Comparison of ENCODE assay signal across 17 cellular contexts in the genomic region with DNA sequence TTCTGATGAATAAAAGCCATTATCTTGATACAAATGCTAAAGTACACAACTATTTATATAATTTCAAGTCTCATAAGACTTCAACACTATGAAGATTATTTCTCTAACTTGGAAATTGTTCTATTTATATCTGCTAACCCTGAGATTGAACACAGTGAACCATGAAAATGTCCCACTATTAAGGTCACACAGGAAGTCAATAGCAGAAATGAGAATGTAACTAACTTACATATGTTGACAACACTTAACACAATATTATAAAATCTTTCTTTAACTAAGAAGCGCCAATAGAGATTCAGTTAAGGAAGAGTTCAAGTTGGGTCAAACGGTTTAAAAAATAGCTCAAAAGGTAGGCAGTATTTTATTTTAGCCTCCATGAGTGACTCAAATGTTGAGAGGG.
"Had no signal": no experiment of that assay in that cellular context is flagged by ENCODE, and none has a peak within 500 bp of the region (broad histone marks: within the 10 kb centered on the region; RNA-seq: fewer than 3 reads in every experiment).

No MANE protein-coding gene starts in this region.

- H3K36me3 ChIP-seq: breast epithelium, lower lobe of right lung, neutrophil, tibial nerve, vagina had no signal

- H3K27me3 Mint-ChIP-seq: activated naive CD8-positive, alpha-beta T cell; naive thymus-derived CD4-positive, alpha-beta T cell had no signal

- H3K27ac ChIP-seq: breast epithelium, dorsolateral prefrontal cortex, lower lobe of right lung, neutrophil, tibial nerve, vagina had no signal

- H3K4me3 Mint-ChIP-seq: activated naive CD8-positive, alpha-beta T cell; activated T-cell treated with anti-CD3 and anti-CD28 coated beads, Interleukin-2, amount 50 U/mL, for 4 hours; naive thymus-derived CD4-positive, alpha-beta T cell had no signal

- H3K27ac Mint-ChIP-seq: naive thymus-derived CD4-positive, alpha-beta T cell had no signal

- H3K4me3 ChIP-seq: breast epithelium, dorsolateral prefrontal cortex, lower lobe of right lung, tibial nerve, vagina had no signal

- H3K4me1 ChIP-seq: breast epithelium, lower lobe of right lung had no signal

- H3K36me3 Mint-ChIP-seq: activated naive CD8-positive, alpha-beta T cell had no signal

- H3K9me3 ChIP-seq: breast epithelium, lower lobe of right lung, neutrophil, tibial nerve, vagina had no signal

- H3K27me3 ChIP-seq: breast epithelium, dorsolateral prefrontal cortex, neutrophil, tibial nerve, vagina had no signal

- ATAC-seq: activated T-cell treated with anti-CD3 and anti-CD28 coated beads, Interleukin-2, amount 50 U/mL, for 4 hours; esophagus mucosa; left cardiac atrium; lower lobe of right lung; naive thymus-derived CD4-positive, alpha-beta T cell; right cardiac atrium had no signal

- DNase-seq: activated CD4-positive, alpha-beta T cell treated with anti-CD3 and anti-CD28 coated beads, Interleukin-2, amount 50 U/mL, for 48 hours; activated CD4-positive, CD25-positive, alpha-beta regulatory T cell treated with anti-CD3 and anti-CD28 coated beads, Interleukin-2, amount 50 U/mL, for 72 hours; activated gamma-delta T cell; activated T-cell treated with anti-CD3 and anti-CD28 coated beads, Interleukin-2, amount 50 U/mL, for 4 hours; aorta; dorsolateral prefrontal cortex; left cardiac atrium; lower lobe of right lung; naive thymus-derived CD4-positive, alpha-beta T cell; right cardiac atrium; small intestine had no signal
